8 cellular contexts compared by ENCODE assay signal in the genomic region with DNA sequence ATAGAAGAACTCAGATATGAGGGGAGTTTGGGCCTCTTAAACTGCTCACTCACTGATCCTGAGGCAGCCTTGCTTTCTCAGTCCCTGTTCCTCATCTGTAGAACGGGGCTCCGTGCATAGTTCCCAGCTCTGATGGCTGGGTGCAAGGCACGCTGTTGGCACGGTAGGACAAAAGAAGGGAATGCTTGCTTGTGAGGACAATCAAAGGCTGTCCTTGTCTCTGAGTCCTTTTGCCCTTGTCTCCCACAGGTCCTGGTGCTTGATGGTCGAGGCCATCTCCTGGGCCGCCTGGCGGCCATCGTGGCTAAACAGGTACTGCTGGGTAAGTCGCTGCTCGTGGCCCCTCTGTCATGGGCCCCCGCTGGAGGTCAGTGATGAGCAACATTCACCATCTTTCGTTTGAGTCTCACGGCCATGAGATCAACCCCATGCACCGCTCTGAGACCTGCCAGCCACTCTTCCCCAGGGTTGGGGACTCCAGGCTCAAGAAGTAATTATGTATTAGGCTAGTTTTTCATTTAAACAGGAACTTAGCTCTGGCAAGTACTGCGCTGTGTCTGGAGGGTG. TPM values are rescaled to one million over a fixed set of nuclear protein-coding genes. Genes with fewer than 3 reads are reported as not detected.
A peak's percentile ranks its signal among the peaks of the same experiment; 100 is the strongest.
DNase-seq lines count a peak whose midpoint lies in the region; ATAC-seq, FAIRE-seq and TF ChIP-seq lines count a peak whose summit lies in the region.

No MANE protein-coding gene starts in this region.

- DNase-seq in GM10248 (ENCODE audit: extremely low spot score) = no peak
- peak; percentile 54 for DNase-seq in NCI-H460 (ENCODE audit: extremely low read depth, low read depth)
- no peak for DNase-seq in coronary artery (ENCODE audit: low spot score)
- no peak for DNase-seq in osteoblast (ENCODE audit: insufficient read length, low spot score, missing footprints)
- DNase-seq in HCEC 1CT = no peak
- DNase-seq in amygdala (lab: John Stamatoyannopoulos, UW) = no peak
- no peak for DNase-seq in GM19239 (ENCODE audit: insufficient read length, low spot score)

- H3K36me3 ChIP-seq in osteoblast (ENCODE audit: insufficient read depth, low read length) = peaks cover 47% of the 10 kb centered on the region

- peaks cover 45% of the 10 kb centered on the region for H4K20me1 ChIP-seq in osteoblast (ENCODE audit: insufficient read depth, low read length)

- H3K4me2 ChIP-seq in osteoblast (ENCODE audit: insufficient read depth, low read length) = peak overlapping the region; percentile 85

- no peak overlapping the region for H2AFZ ChIP-seq in osteoblast (ENCODE audit: low read length)

- FAIRE-seq in GM19239 (lab: Jason Lieb, UNC) = no peak

- H3K4me3 ChIP-seq in coronary artery = peak overlapping the region; percentile 97
- H3K4me3 ChIP-seq in osteoblast (ENCODE audit: insufficient read depth, low read length) = peak overlapping the region; percentile 96

- POLR2A ChIA-PET in GM10248 (lab: Yijun Ruan, JAX) = interaction anchor here (1.5 kb wide), 1 partner anchor 187 kb away, joined by 6 read pairs; a partner anchor contains a TSS

- H3K4me1 ChIP-seq in osteoblast (ENCODE audit: insufficient read depth, low read length) = peaks cover 13% of the 10 kb centered on the region

- TF ChIP-seq CTCF in GM10248 (IDR thresholded peaks at IDR 0.05; ENCODE audit: control extremely low read depth, extremely low read depth, low read depth, missing control alignments) = peak; percentile 60
- no peak for TF ChIP-seq CTCF in coronary artery (IDR thresholded peaks at IDR 0.05)
- no peak for TF ChIP-seq CTCF in osteoblast (IDR thresholded peaks at IDR 0.05; ENCODE audit: extremely low read depth, low read depth, low read length)

- no peak for ATAC-seq in HG03565 (IDR thresholded peaks at IDR 0.05; ENCODE audit: unreplicated experiment)

- CTCF ChIA-PET in GM10248 (lab: Yijun Ruan, JAX) = interaction anchor here (0.9 to 2.1 kb wide), 3 partner anchors 13 to 19 kb away, joined by 5 to 7 read pairs (median 5); a partner anchor contains a TSS

- H3K27me3 ChIP-seq in osteoblast (ENCODE audit: insufficient read depth, low read length) = no peaks in the 10 kb centered on the region

- H3K27ac ChIP-seq in coronary artery = peak overlapping the region in 1 of 2 donors; percentile 96
- peak overlapping the region; percentile 87 for H3K27ac ChIP-seq in osteoblast (ENCODE audit: low read depth, low read length)

- no peaks in the 10 kb centered on the region for H3K9me3 ChIP-seq in osteoblast (ENCODE audit: low read depth, low read length)

- H3K79me2 ChIP-seq in osteoblast (ENCODE audit: insufficient read depth, low read length) = peaks cover 38% of the 10 kb centered on the region

RNA-seq across cellular contexts. Expression of a gene that starts 2.3 kb away (rescaled TPM):
- 3,401 and 3,992 TPM in 2 replicates for total RNA-seq in NCI-H460 (2014; rRNA removed; shearing (Covaris generic))
- polyA plus RNA-seq in NCI-H460 (2014; cell fraction: nucleus; rRNA removed) = 1,983 and 2,194 TPM in 2 replicates
- 2,082 and 2,185 TPM in 2 replicates for total RNA-seq in osteoblast

RNA-seq across cellular contexts. Expression of a gene that starts 6.5 kb away (rescaled TPM):
- 2,280 and 2,727 TPM in 2 replicates for total RNA-seq in NCI-H460 (2014; rRNA removed; shearing (Covaris generic))
- 1,070 and 1,297 TPM in 2 replicates for polyA plus RNA-seq in NCI-H460 (2014; cell fraction: nucleus; rRNA removed)
- total RNA-seq in osteoblast = 2,306 and 3,079 TPM in 2 replicates

RNA-seq across cellular contexts. Expression of a gene that starts 15.7 kb away (rescaled TPM):
- 0.12 and 0.35 TPM in 2 replicates for total RNA-seq in NCI-H460 (2014; rRNA removed; shearing (Covaris generic))
- 0.24 and 1.2 TPM in 2 replicates for polyA plus RNA-seq in NCI-H460 (2014; cell fraction: nucleus; rRNA removed)
- total RNA-seq in osteoblast = 4.3 and 6.5 TPM in 2 replicates

RNA-seq across cellular contexts. Expression of a gene that starts 22.8 kb away (rescaled TPM):
- 0.77 TPM in 1 of 2 replicates, not detected in the other for total RNA-seq in NCI-H460 (2014; rRNA removed; shearing (Covaris generic))
- 0.14 and 2.5 TPM in 2 replicates for polyA plus RNA-seq in NCI-H460 (2014; cell fraction: nucleus; rRNA removed)
- total RNA-seq in osteoblast = 67.5 and 75.6 TPM in 2 replicates

RNA-seq across cellular contexts. Expression of a gene that starts 36.7 kb away (rescaled TPM):
- total RNA-seq in NCI-H460 (2014; rRNA removed; shearing (Covaris generic)) = 24.7 and 32.4 TPM in 2 replicates
- polyA plus RNA-seq in NCI-H460 (2014; cell fraction: nucleus; rRNA removed) = 94.7 and 144 TPM in 2 replicates
- 26.4 and 32.7 TPM in 2 replicates for total RNA-seq in osteoblast
